In genomic region chr7:81925530-81925929, GRCh38 we compare ENCODE assay signal across 15 cellular contexts.
DNase-seq lines count a peak whose midpoint lies in the region; ATAC-seq, FAIRE-seq and TF ChIP-seq lines count a peak whose summit lies in the region.
"Had no signal": no experiment of that assay in that cellular context is flagged by ENCODE, and none has a peak within 500 bp of the region (broad histone marks: within the 10 kb centered on the region; RNA-seq: fewer than 3 reads in every experiment).

No MANE protein-coding gene starts in this region.

- no peak for TF ChIP-seq CTCF in ascending aorta (IDR thresholded peaks at IDR 0.05)

- H3K27me3 Mint-ChIP-seq in CD4-positive, alpha-beta memory T cell, result no peaks in the 10 kb centered on the region

- peaks cover 0 to 9% (median 2%) of the 10 kb centered on the region in 8 donors for H3K9me3 Mint-ChIP-seq in CD4-positive, alpha-beta memory T cell
- H3K9me3 Mint-ChIP-seq: H9 had no signal

- TF ChIP-seq POLR2A in GM12891 (IDR thresholded peaks at IDR 0.05; ENCODE audit: low read depth, low read length), result no peak

- H3K27ac ChIP-seq in ascending aorta, result no peak overlapping the region
- H3K27ac ChIP-seq in CD4-positive, alpha-beta memory T cell (ENCODE audit: low read depth, low read length), result no peak overlapping the region
- H3K27ac ChIP-seq: colonic mucosa, ovary had no signal

- no peak overlapping the region for H3K27ac Mint-ChIP-seq in CD4-positive, alpha-beta memory T cell

- H3K27me3 ChIP-seq in ascending aorta, result no peaks in the 10 kb centered on the region
- no peaks in the 10 kb centered on the region for H3K27me3 ChIP-seq in CD4-positive, alpha-beta memory T cell (ENCODE audit: insufficient read depth, low read length)
- H3K27me3 ChIP-seq: colonic mucosa, ovary had no signal

- no peak for DNase-seq in GM12891 (ENCODE audit: insufficient read length, low spot score)
- DNase-seq in stimulated activated CD4-positive, alpha-beta T cell treated with anti-CD3 and anti-CD28 coated beads, Interleukin-2, amount 100 ng/mL, for 24 hours, result no peak
- no peak for DNase-seq in Kasumi-1 (lab: John Stamatoyannopoulos, UW)
- no peak for DNase-seq in ascending aorta (ENCODE audit: low spot score in 2 of 2)
- DNase-seq in CD4-positive, alpha-beta memory T cell, result no peak
- DNase-seq: colonic mucosa; DMS 273 treated with DMSO at 0.1 percent for 48 hours; H9; NCI-H2227 treated with DMSO at 0.1 percent for 48 hours; ovary; stimulated activated CD4-positive, alpha-beta T cell treated with anti-CD3 and anti-CD28 coated beads, Interleukin-15, amount 100 ng/mL, for 24 hours had no signal

- ATAC-seq in GM19463 (IDR thresholded peaks at IDR 0.05; ENCODE audit: unreplicated experiment), result peak; percentile 79
- ATAC-seq in HG02870 (IDR thresholded peaks at IDR 0.05; ENCODE audit: unreplicated experiment), result peak; percentile 94
- ATAC-seq in HG03521 (IDR thresholded peaks at IDR 0.05; ENCODE audit: unreplicated experiment), result peak; percentile 69
- ATAC-seq: activated CD4-positive, CD25-positive, alpha-beta regulatory T cell treated with anti-CD3 and anti-CD28 coated beads, Interleukin-2, amount 50 U/mL, for 24 hours had no signal

- no peaks in the 10 kb centered on the region for H3K9me3 ChIP-seq in ascending aorta
- H3K9me3 ChIP-seq in CD4-positive, alpha-beta memory T cell (ENCODE audit: control insufficient read depth in 1 of 2, low read length in 2 of 2), result peaks cover 0 to 3% of the 10 kb centered on the region in 2 donors
- H3K9me3 ChIP-seq: colonic mucosa, ovary had no signal

- POLR2A ChIA-PET in CD4-positive, alpha-beta memory T cell (lab: Charles Lee; ENCODE audit: partially characterized antibody), result no interaction called here

- H3K36me3 Mint-ChIP-seq in CD4-positive, alpha-beta memory T cell, result no peaks in the 10 kb centered on the region

- no peak for FAIRE-seq in GM12891 (lab: Jason Lieb, UNC)

- no peak overlapping the region for H3K4me3 Mint-ChIP-seq in CD4-positive, alpha-beta memory T cell
- H3K4me3 Mint-ChIP-seq: H9 had no signal

- H3K4me1 Mint-ChIP-seq in CD4-positive, alpha-beta memory T cell, result no peaks in the 10 kb centered on the region

- H3K4me3 ChIP-seq in ascending aorta, result no peak overlapping the region
- H3K4me3 ChIP-seq in CD4-positive, alpha-beta memory T cell (ENCODE audit: low read length in 2 of 2), result no peak overlapping the region
- H3K4me3 ChIP-seq: colonic mucosa, ovary had no signal

- no peaks in the 10 kb centered on the region for H3K36me3 ChIP-seq in ascending aorta
- H3K36me3 ChIP-seq in CD4-positive, alpha-beta memory T cell (ENCODE audit: insufficient read depth, low read length), result no peaks in the 10 kb centered on the region
- H3K36me3 ChIP-seq: colonic mucosa, ovary had no signal

- CTCF ChIA-PET in CD4-positive, alpha-beta memory T cell (lab: Charles Lee; ENCODE audit: partially characterized antibody), result no interaction called here

- intact Hi-C loops in ascending aorta (cut with DNase I), result no loop called here
- intact Hi-C loops in CD4-positive, alpha-beta memory T cell (cut with micrococcal nuclease), result no loop called here

- no peaks in the 10 kb centered on the region for H3K4me1 ChIP-seq in ascending aorta
- H3K4me1 ChIP-seq in CD4-positive, alpha-beta memory T cell (ENCODE audit: insufficient read depth, low read length), result no peaks in the 10 kb centered on the region
- H3K4me1 ChIP-seq: colonic mucosa had no signal

TF ChIP-seq in GM12891, 5 proteins besides CTCF, POLR2A, EP300 and RAD21:
- no peak for TF ChIP-seq POU2F2 (IDR thresholded peaks at IDR 0.05; ENCODE audit: low read depth, low read length)
- peak; percentile 79 for TF ChIP-seq SPI1 (IDR thresholded peaks at IDR 0.05; ENCODE audit: low read depth, low read length)
